In genomic region chr11:9914064-9914463, GRCh38 we compare ENCODE assay signal across 19 cellular contexts.
"Had no signal": no experiment of that assay in that cellular context is flagged by ENCODE, and none has a peak within 500 bp of the region (broad histone marks: within the 10 kb centered on the region; RNA-seq: fewer than 3 reads in every experiment).

No MANE protein-coding gene starts in this region.

- H3K79me2 ChIP-seq: hepatocyte had no signal

- H3K27me3 Mint-ChIP-seq: naive B cell had no signal

- H3K4me3 Mint-ChIP-seq: naive B cell, nephron had no signal

- H3K27me3 ChIP-seq: dorsolateral prefrontal cortex, foreskin keratinocyte, hepatocyte, right lobe of liver, tibial artery, upper lobe of left lung, vagina had no signal

- H3K27ac ChIP-seq: dorsolateral prefrontal cortex, foreskin keratinocyte, hepatocyte, psoas muscle, right lobe of liver, tibial artery, upper lobe of left lung, vagina had no signal

- H2AFZ ChIP-seq: hepatocyte had no signal

- H3K4me1 Mint-ChIP-seq: naive B cell, nephron had no signal

- H3K9me3 ChIP-seq: psoas muscle, right lobe of liver, tibial artery, upper lobe of left lung, vagina had no signal

- ATAC-seq: foreskin keratinocyte, left colon, left ventricle myocardium superior, psoas muscle, right lobe of liver had no signal

- DNase-seq: cortex of kidney; dorsolateral prefrontal cortex; effector CD8-positive, alpha-beta T cell; foreskin keratinocyte; left colon; left ventricle myocardium superior; mesenchymal stem cell; naive B cell; occipital lobe; psoas muscle; retina; right lobe of liver; stimulated activated naive CD4-positive, alpha-beta T cell; tibial artery; upper lobe of left lung had no signal

- H3K4me2 ChIP-seq: hepatocyte had no signal

- H3K9me3 Mint-ChIP-seq: naive B cell, nephron had no signal

- H3K4me1 ChIP-seq: foreskin keratinocyte, psoas muscle, right lobe of liver, tibial artery, upper lobe of left lung, vagina had no signal

- H3K4me3 ChIP-seq: dorsolateral prefrontal cortex, hepatocyte, lung, psoas muscle, right lobe of liver, tibial artery, upper lobe of left lung, vagina had no signal

- H3K27ac Mint-ChIP-seq: naive B cell, nephron had no signal
